Comparison of ENCODE assay signal across 1 cellular context in genomic region chr3:186359078-186359477, GRCh38.
TF ChIP-seq lines count a peak whose summit lies in the region.

No MANE protein-coding gene starts in this region.

TF ChIP-seq in liver, 16 proteins besides CTCF, POLR2A, EP300 and RAD21 (continued from another document):
- TF ChIP-seq REST (IDR thresholded peaks at IDR 0.05) (no peak), RXRA (IDR thresholded peaks at IDR 0.05) (peak in 1 of 2 donors; percentile 27), GABPA (IDR thresholded peaks at IDR 0.05 in 1 of 2, conservative IDR thresholded peaks at IDR 0.05 in 1 of 2) (no peak)
